Comparison of ENCODE assay signal across 18 cellular contexts in genomic region chr20:20206788-20207187, GRCh38.
DNase-seq lines count a peak whose midpoint lies in the region; ATAC-seq, FAIRE-seq and TF ChIP-seq lines count a peak whose summit lies in the region.
"Had no signal": no experiment of that assay in that cellular context is flagged by ENCODE, and none has a peak within 500 bp of the region (broad histone marks: within the 10 kb centered on the region; RNA-seq: fewer than 3 reads in every experiment).

No MANE protein-coding gene starts in this region.

- TF ChIP-seq EP300 in H1 (IDR thresholded peaks at IDR 0.05; ENCODE audit: borderline replicate concordance in 1 of 2, low read depth in 2 of 2, low read length in 2 of 2) = no peak

- H3K18ac ChIP-seq in H1 (ENCODE audit: extremely low read depth, low read length) = no peak overlapping the region

- no peak for FAIRE-seq in H1 (lab: Jason Lieb, UNC)
- FAIRE-seq: keratinocyte had no signal

- no peaks in the 10 kb centered on the region for H3K79me2 ChIP-seq in H1 (ENCODE audit: control insufficient read depth in 1 of 2, insufficient read depth in 2 of 2, low read length in 2 of 2)

- H3K79me1 ChIP-seq in H1 (ENCODE audit: low read depth, low read length) = no peaks in the 10 kb centered on the region

- no peak overlapping the region for H3K4me3 ChIP-seq in H1 (ENCODE audit: extremely low read depth in 1 of 4, insufficient read depth in 2 of 4, low read depth in 3 of 4, low read length in 4 of 4)
- H3K4me3 ChIP-seq: BLaER1 treated with 17β-estradiol and CSF1 and Interleukin-3, amounts not matched to agents 10 nM and 100 nM; upper lobe of right lung had no signal

- H2AK5ac ChIP-seq in H1 (ENCODE audit: low read depth, low read length) = no peak overlapping the region

- 0 out of 2 replicates have a peak overlapping the region, but pooled peaks have one; percentile 43 for H2AFZ ChIP-seq in H1 (ENCODE audit: low read length)

- H3K9ac ChIP-seq in H1 (replicated peaks in 1 of 4; ENCODE audit: extremely low read depth in 1 of 4, low read depth in 3 of 4, low read length in 3 of 4) = no peak overlapping the region
- H3K9ac ChIP-seq: BLaER1 treated with 17β-estradiol and CSF1 and Interleukin-3, amounts not matched to agents 10 nM and 100 nM had no signal

- intact Hi-C loops in posterior vena cava (cut with DNase I) = no loop called here

- H3K27ac ChIP-seq in H1 (ENCODE audit: low read depth, low read length) = no peak overlapping the region
- H3K27ac ChIP-seq: BLaER1 treated with 17β-estradiol and CSF1 and Interleukin-3, amounts not matched to agents 10 nM and 100 nM; upper lobe of right lung had no signal

- no peaks in the 10 kb centered on the region for H3K27me3 ChIP-seq in H1 (replicated peaks in 1 of 4; ENCODE audit: control insufficient read depth in 3 of 4, extremely low read depth in 1 of 4, insufficient read depth in 3 of 4, low read length in 3 of 4)
- H3K27me3 ChIP-seq: upper lobe of right lung had no signal

- no peak overlapping the region for H3K23ac ChIP-seq in H1 (ENCODE audit: insufficient read length)

- no peaks in the 10 kb centered on the region for H3K9me3 ChIP-seq in H1 (ENCODE audit: insufficient read depth in 2 of 2, low read depth in 1 of 2, low read length in 1 of 2)
- H3K9me3 ChIP-seq: BLaER1 treated with 17β-estradiol and CSF1 and Interleukin-3, amounts not matched to agents 10 nM and 100 nM; upper lobe of right lung had no signal

- H3K4ac ChIP-seq in H1 (replicated peaks; ENCODE audit: insufficient read length, low read depth, low read length) = no peak overlapping the region

- H3K23me2 ChIP-seq in H1 (ENCODE audit: low read depth, low read length) = no peaks in the 10 kb centered on the region

- no peak overlapping the region for H2BK12ac ChIP-seq in H1 (ENCODE audit: low read depth, low read length)

- H3K4me2 ChIP-seq in H1 (ENCODE audit: insufficient read depth in 1 of 2, low read depth in 2 of 2, low read length in 2 of 2) = no peak overlapping the region
- H3K4me2 ChIP-seq: BLaER1 treated with 17β-estradiol and CSF1 and Interleukin-3, amounts not matched to agents 10 nM and 100 nM had no signal

- H3K56ac ChIP-seq in H1 (replicated peaks; ENCODE audit: insufficient read length, low read depth, low read length) = no peak overlapping the region

- no peak for TF ChIP-seq RAD21 in H1 (IDR thresholded peaks at IDR 0.05 in 1 of 2, conservative IDR thresholded peaks at IDR 0.05 in 1 of 2; ENCODE audit: low read depth in 2 of 2, low read length in 2 of 2)

- H4K8ac ChIP-seq in H1 (ENCODE audit: extremely low read depth, insufficient read depth, low read length) = no peak overlapping the region

- no peak for TF ChIP-seq CTCF in H1 (IDR thresholded peaks at IDR 0.05; ENCODE audit: control extremely low read depth in 1 of 3, insufficient read depth in 1 of 3, low read depth in 1 of 3, low read length in 3 of 3)

- peaks cover 0 to 5% (median 2%) of the 10 kb centered on the region in 4 experiments; a peak in 4 of 7 replicates for H3K4me1 ChIP-seq in H1 (replicated peaks in 1 of 4; ENCODE audit: control insufficient read depth in 3 of 4, insufficient read depth in 4 of 4, low read length in 3 of 4)
- H3K4me1 ChIP-seq: upper lobe of right lung had no signal

- DNase-seq in H1 (ENCODE audit: low read depth in 1 of 2, low spot score in 2 of 2) (no peak), posterior vena cava (ENCODE audit: low spot score) (no peak), NCI-H2107 (lab: John Stamatoyannopoulos, UW) (no peak), left lobe of liver (ENCODE audit: low spot score) (no peak)
- no peak for DNase-seq in activated CD8-positive, alpha-beta memory T cell treated with anti-CD3 and anti-CD28 coated beads, Interleukin-2, amount 50 U/mL, for 48 hours
- DNase-seq: activated naive CD8-positive, alpha-beta T cell treated with anti-CD3 and anti-CD28 coated beads, Interleukin-2, amount 10 ng/mL, durations not matched to agents 7 days and 5 days; cortex of kidney; GDM1; IMR-90; naive B cell; RPMI8226; T1000; upper lobe of right lung had no signal

- no peak overlapping the region for H3K14ac ChIP-seq in H1 (ENCODE audit: insufficient read length)

- ATAC-seq in GM18870 (IDR thresholded peaks at IDR 0.05; ENCODE audit: unreplicated experiment) = peak; percentile 85
- ATAC-seq in GM21515 (IDR thresholded peaks at IDR 0.05; ENCODE audit: unreplicated experiment) = peak; percentile 65
- peak; percentile 83 for ATAC-seq in HG03066 (IDR thresholded peaks at IDR 0.05; ENCODE audit: low read depth, unreplicated experiment)
- ATAC-seq in left lobe of liver = no peak
- ATAC-seq: upper lobe of right lung had no signal

- 86% methylated on average over 1 of the region's 1 CpG; no CpG with 5 or more reads in 1 of the 2 experiments for WGBS in H1 (ENCODE audit: extremely low coverage in 1 of 2, insufficient coverage in 1 of 2, insufficient read length in 1 of 2, insufficient replicate concordance in 2 of 2, low coverage in 1 of 2, low lambda C conversion rate in 2 of 2, missing lambda C conversion rate in 1 of 2), 2 experiments

- POLR2A ChIA-PET in H1 (lab: Charles Lee; ENCODE audit: partially characterized antibody) = interaction anchor here (0.6 kb wide), 1 partner anchor 9 kb away, joined by 3 read pairs; no protein-coding TSS in a partner anchor

- no peak overlapping the region for H2BK15ac ChIP-seq in H1 (ENCODE audit: low read length)

- H2BK20ac ChIP-seq in H1 (ENCODE audit: low read length) = no peak overlapping the region

- no peaks in the 10 kb centered on the region for H4K20me1 ChIP-seq in H1 (replicated peaks in 1 of 2; ENCODE audit: control insufficient read depth in 1 of 2, insufficient read depth in 2 of 2, low read length in 2 of 2)
- H4K20me1 ChIP-seq: BLaER1 treated with 17β-estradiol and CSF1 and Interleukin-3, amounts not matched to agents 10 nM and 100 nM had no signal

- H3K36me3 ChIP-seq in H1 (ENCODE audit: control insufficient read depth in 2 of 4, insufficient read depth in 4 of 4, low read length in 3 of 4) = no peaks in the 10 kb centered on the region
- H3K36me3 ChIP-seq: BLaER1 treated with 17β-estradiol and CSF1 and Interleukin-3, amounts not matched to agents 10 nM and 100 nM; upper lobe of right lung had no signal

- no peak overlapping the region for H4K5ac ChIP-seq in H1 (ENCODE audit: insufficient read length, low read depth, low read length)

- TF ChIP-seq POLR2A in H1 (IDR thresholded peaks at IDR 0.05; ENCODE audit: control extremely low read depth in 1 of 2, low read depth in 2 of 2, low read length in 2 of 2) = no peak

- no peak overlapping the region for H2BK5ac ChIP-seq in H1 (ENCODE audit: low read depth, low read length)

- no peak overlapping the region for H4K91ac ChIP-seq in H1 (replicated peaks; ENCODE audit: insufficient read length, low read length)

- no peak overlapping the region for H2BK120ac ChIP-seq in H1 (replicated peaks; ENCODE audit: low read depth, low read length)

- CTCF ChIA-PET in H1 (lab: Charles Lee; ENCODE audit: partially characterized antibody) = interaction anchor here (1.0 to 2.2 kb wide), 3 partner anchors 22 to 42 kb away, joined by 3 to 8 read pairs (median 4); no protein-coding TSS in a partner anchor

TF ChIP-seq in H1, 55 proteins besides CTCF, POLR2A, EP300 and RAD21:
- no peak for TF ChIP-seq CHD2 (IDR thresholded peaks at IDR 0.05; ENCODE audit: low read length)
- TF ChIP-seq KDM1A (IDR thresholded peaks at IDR 0.05; ENCODE audit: borderline replicate concordance, low read length) = no peak
